ENCODE assay signal across 7 cellular contexts in the genomic region with DNA sequence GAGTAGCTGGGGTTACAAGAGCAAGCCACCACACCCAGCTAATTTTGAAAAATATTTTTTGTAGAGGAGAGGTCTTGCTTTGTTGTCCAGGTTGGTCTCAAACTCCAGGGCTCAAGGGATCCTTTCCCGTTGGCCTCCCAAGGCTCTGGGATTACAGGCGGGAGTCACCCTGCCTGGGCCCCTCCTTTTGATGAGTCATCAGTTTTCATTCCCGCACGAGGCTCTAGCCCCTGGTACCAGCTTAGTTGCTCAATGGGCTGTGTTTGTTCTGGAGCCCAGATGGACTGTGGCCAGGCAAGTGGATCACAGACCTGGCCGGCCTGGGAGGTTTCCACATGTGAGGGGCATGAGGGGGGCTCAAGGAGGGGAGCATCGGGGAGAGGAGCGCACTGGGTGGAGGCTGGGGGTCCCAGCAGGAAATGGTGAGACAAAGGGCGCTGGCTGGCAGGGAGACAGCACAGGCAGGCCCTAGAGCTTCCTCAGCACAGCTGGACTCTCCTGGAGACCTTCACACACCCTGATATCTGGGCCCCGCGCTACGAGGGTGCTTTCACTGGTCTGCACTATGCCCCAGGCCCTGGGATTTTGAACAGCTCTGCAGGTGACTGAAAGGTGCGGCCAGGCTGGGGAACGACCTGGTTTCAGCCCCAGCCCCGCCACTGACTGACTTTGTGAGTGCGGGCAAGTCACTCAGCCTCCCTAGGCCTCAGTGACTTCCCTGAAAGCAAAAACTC. TPM values are rescaled to one million over a fixed set of nuclear protein-coding genes. Genes with fewer than 3 reads are reported as not detected.
DNase-seq lines count a peak whose midpoint lies in the region; ATAC-seq and TF ChIP-seq lines count a peak whose summit lies in the region.
"Not testable (repeated sequence)": the region's sequence is repeated elsewhere in the genome, so short reads cannot be mapped to it uniquely, and the experiment has no call there.

No MANE protein-coding gene starts in this region.

- H3K4me2 ChIP-seq in GM23338 = not testable (repeated sequence)

- not testable (repeated sequence) for H3K79me2 ChIP-seq in GM23338 (replicated peaks; ENCODE audit: insufficient read depth)

- DNase-seq in GM23338 (ENCODE audit: low spot score); Panc1 (ENCODE audit: low read depth, low spot score); body of pancreas; heart left ventricle; left colon; lung (ENCODE audit: low spot score); gastrocnemius medialis: not testable (repeated sequence)

- not testable (repeated sequence) for H3K9me3 Mint-ChIP-seq in GM23338

- H3K27ac Mint-ChIP-seq in GM23338 = not testable (repeated sequence)

- not testable (repeated sequence) for TF ChIP-seq POLR2A in body of pancreas (IDR thresholded peaks at IDR 0.05); heart left ventricle (IDR thresholded peaks at IDR 0.05); gastrocnemius medialis (IDR thresholded peaks at IDR 0.05)

- in situ Hi-C loops in Panc1 (cut with HindIII; ENCODE audit: low pct_unique_long_range_greater_than_20kb, low sequenced_read_pairs); gastrocnemius medialis (cut with MboI; ENCODE audit: low sequenced_read_pairs in 4 of 4): not testable (repeated sequence)

- WGBS in body of pancreas, 2 donors = no CpG with 5 or more reads among the region's 15 CpGs
- WGBS in heart left ventricle, 4 donors = no CpG with 5 or more reads among the region's 15 CpGs
- no CpG with 5 or more reads among the region's 15 CpGs for WGBS in lung, 2 donors

- POLR2A ChIA-PET in Panc1 (lab: Charles Lee) = not testable (repeated sequence)

- H3K36me3 ChIP-seq in GM23338 (ENCODE audit: insufficient read depth); Panc1 (ENCODE audit: control insufficient read depth, insufficient read depth, low read length); body of pancreas (replicated peaks in 1 of 2; ENCODE audit: insufficient read depth in 1 of 2, low read depth in 2 of 2); heart left ventricle; lung (ENCODE audit: control insufficient read depth in 2 of 2, insufficient read depth in 2 of 2, low read length in 2 of 2); gastrocnemius medialis: not testable (repeated sequence)

- not testable (repeated sequence) for TF ChIP-seq CTCF in GM23338 (conservative IDR thresholded peaks at IDR 0.05; ENCODE audit: low read depth in 2 of 2); Panc1 (IDR thresholded peaks at IDR 0.05); body of pancreas (IDR thresholded peaks at IDR 0.05); heart left ventricle (IDR thresholded peaks at IDR 0.05); lung (IDR thresholded peaks at IDR 0.05; ENCODE audit: control extremely low read depth, extremely low read depth); gastrocnemius medialis (IDR thresholded peaks at IDR 0.05 in 4 of 5, conservative IDR thresholded peaks at IDR 0.05 in 1 of 5)

- not testable (repeated sequence) for H3K9me2 ChIP-seq in GM23338 (ENCODE audit: insufficient read depth)

- not testable (repeated sequence) for H4K20me1 ChIP-seq in GM23338 (replicated peaks; ENCODE audit: insufficient read depth)

- not testable (repeated sequence) for H3K27me3 Mint-ChIP-seq in GM23338 (ENCODE audit: insufficient read depth, low read depth, poor library complexity)

- peak; percentile 45 for ATAC-seq in GM23338
- ATAC-seq in Panc1 = peak; percentile 31; the same call in 1 of the 2 replicates
- peak; percentile 79 for ATAC-seq in body of pancreas
- peak in 3 of 4 donors; percentile 47 to 61 (median 48) for ATAC-seq in heart left ventricle
- ATAC-seq in left colon = peak; percentile 64
- ATAC-seq in lung (ENCODE audit: insufficient read depth, low FRiP score) = peak; percentile 32
- peak; percentile 54 to 68 for ATAC-seq in gastrocnemius medialis

- CTCF ChIA-PET in Panc1 (lab: Charles Lee) = not testable (repeated sequence)

- H3K4me1 ChIP-seq in GM23338 (ENCODE audit: insufficient read depth); Panc1 (ENCODE audit: control insufficient read depth, insufficient read depth, low read length); body of pancreas; heart left ventricle; lung (ENCODE audit: control insufficient read depth in 2 of 2, insufficient read depth in 2 of 2, low read length in 2 of 2); gastrocnemius medialis: not testable (repeated sequence)

- not testable (repeated sequence) for H3K9me3 ChIP-seq in Panc1 (ENCODE audit: control insufficient read depth, insufficient read depth, low read depth, low read length); body of pancreas; heart left ventricle; lung (ENCODE audit: control insufficient read depth in 2 of 2, insufficient read depth in 1 of 2, low read length in 1 of 2); gastrocnemius medialis

- intact Hi-C loops in Panc1 (cut with micrococcal nuclease; ENCODE audit: unreplicated experiment); body of pancreas (cut with DNase I); heart left ventricle (cut with DNase I); left colon (cut with DNase I, micrococcal nuclease); gastrocnemius medialis (cut with DNase I; ENCODE audit: low total_unique reads): not testable (repeated sequence)

- not testable (repeated sequence) for H3K4me3 ChIP-seq in GM23338; Panc1 (ENCODE audit: low read depth in 2 of 2, low read length in 2 of 2); body of pancreas; heart left ventricle; lung; gastrocnemius medialis

- not testable (repeated sequence) for BruUV-seq in Panc1 (replicated peaks; lab: Mats Ljungman, UMichigan)

- H3K27me3 ChIP-seq in GM23338 (ENCODE audit: insufficient read depth); Panc1 (ENCODE audit: control insufficient read depth, insufficient read depth, low read length); body of pancreas; heart left ventricle; lung (ENCODE audit: control insufficient read depth, insufficient read depth); gastrocnemius medialis: not testable (repeated sequence)

- not testable (repeated sequence) for H3F3A ChIP-seq in GM23338 (replicated peaks; ENCODE audit: low read depth)

- not testable (repeated sequence) for H3K4me3 Mint-ChIP-seq in GM23338

- not testable (repeated sequence) for H3K4me1 Mint-ChIP-seq in GM23338

- not testable (repeated sequence) for H3K36me3 Mint-ChIP-seq in GM23338 (ENCODE audit: low read depth)

- H2AFZ ChIP-seq in GM23338 = not testable (repeated sequence)

- not testable (repeated sequence) for H3K27ac ChIP-seq in GM23338 (ENCODE audit: low read depth); Panc1 (ENCODE audit: low read length); body of pancreas; heart left ventricle; lung (ENCODE audit: low read depth in 1 of 2, low read length in 1 of 2); gastrocnemius medialis

RNA-seq across cellular contexts. Expression of a gene that starts 0.7 kb away (rescaled TPM):
- total RNA-seq in GM23338 (2014; rRNA removed; shearing (Covaris generic)) = 2.8 and 11.2 TPM in 2 replicates
- 17.4 and 19.5 TPM in 2 replicates for polyA plus RNA-seq in GM23338 (2016; fragmentation: Nextera tagmentation; extraction: Ambion mirVana)
- 16.8 TPM for total RNA-seq in Panc1 (2021; ENCODE audit: unreplicated experiment)
- polyA plus RNA-seq in Panc1 (2012; ENCODE audit: insufficient read length) = 4.4 TPM
- total RNA-seq in body of pancreas = 10 to 100 TPM in 1 of 2 donors, 1 to 10 TPM in 1; 5.7 to 63.3 TPM
- total RNA-seq in heart left ventricle = 10 to 100 TPM in 3 of 9 donors, 1 to 10 TPM in 6; 1.2 to 14.9 (median 9.7) TPM
- 10 to 100 TPM in 1 of 2 donors, 1 to 10 TPM in 1; 5.2 to 10.8 TPM for polyA plus RNA-seq in heart left ventricle
- 10 to 100 TPM; 72.3 to 92.6 TPM for total RNA-seq in left colon
- total RNA-seq in lung = 10 to 100 TPM; 16.3 to 22.4 TPM
- 10 to 100 TPM in 1 of 2 donors, 1 to 10 TPM in 1; 8.3 to 32.8 TPM for polyA plus RNA-seq in lung
- 10 to 100 TPM in 1 of 4 donors, 1 to 10 TPM in 2, not detected in 1; 4.9 to 11.3 (median 9.2) TPM for total RNA-seq in gastrocnemius medialis

RNA-seq across cellular contexts. Expression of a gene that starts 6.1 kb away (rescaled TPM):
- total RNA-seq in GM23338 (2014; rRNA removed; shearing (Covaris generic)) = 27.3 and 29.5 TPM in 2 replicates
- 97.5 and 112 TPM in 2 replicates for polyA plus RNA-seq in GM23338 (2016; fragmentation: Nextera tagmentation; extraction: Ambion mirVana)
- 18.5 TPM for total RNA-seq in Panc1 (2021; ENCODE audit: unreplicated experiment)
- 45.6 TPM for polyA plus RNA-seq in Panc1 (2012; ENCODE audit: insufficient read length)
- total RNA-seq in body of pancreas = 10 to 100 TPM; 41.5 to 65.3 TPM
- 10 to 100 TPM in 7 of 9 donors, 1 to 10 TPM in 2; 8.2 to 32.2 (median 26.0) TPM for total RNA-seq in heart left ventricle
- 10 to 100 TPM; 19.2 to 25.6 TPM for polyA plus RNA-seq in heart left ventricle
- 10 to 100 TPM; 84.5 to 86.9 TPM for total RNA-seq in left colon
- total RNA-seq in lung = 10 to 100 TPM; 24.0 to 96.0 TPM
- polyA plus RNA-seq in lung = 10 to 100 TPM; 63.4 to 86.8 TPM
- 100 to 1,000 TPM in 1 of 4 donors, 10 to 100 TPM in 3; 23.6 to 103 (median 45.7) TPM for total RNA-seq in gastrocnemius medialis

RNA-seq across cellular contexts. Expression of a gene that starts 6.3 kb away (rescaled TPM):
- total RNA-seq in GM23338 (2014; rRNA removed; shearing (Covaris generic)) = 335 and 350 TPM in 2 replicates
- polyA plus RNA-seq in GM23338 (2016; fragmentation: Nextera tagmentation; extraction: Ambion mirVana) (659 and 682 TPM in 2 replicates), heart left ventricle (100 to 1,000 TPM; 140 to 204 TPM), lung (100 to 1,000 TPM; 253 to 320 TPM)
- total RNA-seq in Panc1 (2021; ENCODE audit: unreplicated experiment) (178 TPM), body of pancreas (10 to 100 TPM; 47.5 to 54.7 TPM), heart left ventricle (100 to 1,000 TPM in 2 of 9 donors, 10 to 100 TPM in 7; 41.6 to 129 (median 58.2) TPM), left colon (100 to 1,000 TPM; 156 to 192 TPM), lung (100 to 1,000 TPM in 1 of 2 donors, 1 to 10 TPM in 1; 9.8 to 111 TPM), gastrocnemius medialis (100 to 1,000 TPM in 3 of 4 donors, 10 to 100 TPM in 1; 96.7 to 228 (median 140) TPM)
- 353 TPM for polyA plus RNA-seq in Panc1 (2012; ENCODE audit: insufficient read length)

RNA-seq across cellular contexts. Expression of a gene that starts 16.4 kb away (rescaled TPM):
- total RNA-seq in GM23338 (2014; rRNA removed; shearing (Covaris generic)) = 17.9 and 23.5 TPM in 2 replicates
- polyA plus RNA-seq in GM23338 (2016; fragmentation: Nextera tagmentation; extraction: Ambion mirVana) = 10.2 and 13.8 TPM in 2 replicates
- 3.7 TPM for total RNA-seq in Panc1 (2021; ENCODE audit: unreplicated experiment)
- polyA plus RNA-seq in Panc1 (2012; ENCODE audit: insufficient read length) = 7.7 TPM
- total RNA-seq in body of pancreas = 10 to 100 TPM in 1 of 2 donors, 1 to 10 TPM in 1; 8.2 to 17.4 TPM
- 100 to 1,000 TPM in 1 of 9 donors, 10 to 100 TPM in 3, 1 to 10 TPM in 5; 4.3 to 102 (median 8.5) TPM for total RNA-seq in heart left ventricle
- polyA plus RNA-seq in heart left ventricle = 10 to 100 TPM in 1 of 2 donors, 1 to 10 TPM in 1; 6.4 to 16.8 TPM
- 10 to 100 TPM in 1 of 2 donors, 1 to 10 TPM in 1; 7.6 to 24.5 TPM for total RNA-seq in left colon
- total RNA-seq in lung = 100 to 1,000 TPM in 1 of 2 donors, 10 to 100 TPM in 1; 47.7 to 143 TPM
- 100 to 1,000 TPM in 1 of 2 donors, 10 to 100 TPM in 1; 41.8 to 419 TPM for polyA plus RNA-seq in lung
- 1 to 10 TPM in 3 of 4 donors, under 1 TPM in 1; 0.44 to 8.9 (median 5.8) TPM for total RNA-seq in gastrocnemius medialis

RNA-seq across cellular contexts. Expression of a gene that starts 48.5 kb away (rescaled TPM):
- total RNA-seq in GM23338 (2014; rRNA removed; shearing (Covaris generic)) = 2.2 and 7.6 TPM in 2 replicates
- polyA plus RNA-seq in GM23338 (2016; fragmentation: Nextera tagmentation; extraction: Ambion mirVana) (5.7 and 7.5 TPM in 2 replicates), heart left ventricle (1 to 10 TPM; 1.9 to 3.5 TPM), lung (1 to 10 TPM; 3.5 to 4.7 TPM)
- total RNA-seq in Panc1 (2021; ENCODE audit: unreplicated experiment) (19.8 TPM), body of pancreas (1 to 10 TPM in 1 of 2 donors, under 1 TPM in 1; 0.33 to 3.1 TPM), heart left ventricle (10 to 100 TPM in 1 of 9 donors, 1 to 10 TPM in 6, under 1 TPM in 2; 0.63 to 12.3 (median 3.9) TPM), left colon (10 to 100 TPM in 1 of 2 donors, 1 to 10 TPM in 1; 9.7 to 21.1 TPM), lung (10 to 100 TPM in 1 of 2 donors, 1 to 10 TPM in 1; 8.4 to 22.9 TPM), gastrocnemius medialis (10 to 100 TPM in 1 of 4 donors, 1 to 10 TPM in 1, under 1 TPM in 2; 0.62 to 10.4 (median 0.91) TPM)
- 4.0 TPM for polyA plus RNA-seq in Panc1 (2012; ENCODE audit: insufficient read length)
